Comparison of ENCODE assay signal across 1 cellular context in genomic region chr2:15670469-15670868, GRCh38.
TF ChIP-seq lines count a peak whose summit lies in the region.

No MANE protein-coding gene starts in this region.

TF ChIP-seq in H1, 55 proteins besides CTCF, POLR2A, EP300 and RAD21:
- no peak for TF ChIP-seq EZH2 (IDR thresholded peaks at IDR 0.05; ENCODE audit: low read depth, low read length, severe bottlenecking)
- TF ChIP-seq BRCA1 (IDR thresholded peaks at IDR 0.05; ENCODE audit: low read depth, low read length), result no peak
- TF ChIP-seq TAF1 (IDR thresholded peaks at IDR 0.05; ENCODE audit: low read depth, low read length), result no peak
- no peak for TF ChIP-seq SAP30 (IDR thresholded peaks at IDR 0.05; ENCODE audit: insufficient read depth, insufficient replicate concordance, low read length)
- TF ChIP-seq BCL11A (IDR thresholded peaks at IDR 0.05; ENCODE audit: low read depth in 2 of 2, low read length in 2 of 2), result no peak
- TF ChIP-seq HDAC2 (IDR thresholded peaks at IDR 0.05; ENCODE audit: borderline replicate concordance in 1 of 2, low read depth in 2 of 2, low read length in 2 of 2), result no peak
- TF ChIP-seq CBX5 (IDR thresholded peaks at IDR 0.05; ENCODE audit: low read depth, low read length), result no peak
- no peak for TF ChIP-seq TAF7 (optimal IDR thresholded peaks at IDR 0.05; ENCODE audit: borderline replicate concordance, low read depth, low read length)
- TF ChIP-seq SP2 (IDR thresholded peaks at IDR 0.05; ENCODE audit: low read length), result no peak
- no peak for TF ChIP-seq CEBPB (IDR thresholded peaks at IDR 0.05; ENCODE audit: low read depth, low read length)
- TF ChIP-seq POU5F1 (IDR thresholded peaks at IDR 0.05; ENCODE audit: low read depth, low read length), result no peak
- TF ChIP-seq FOSL1 (IDR thresholded peaks at IDR 0.05; ENCODE audit: insufficient read depth, low read depth, low read length), result no peak
- no peak for TF ChIP-seq RXRA (IDR thresholded peaks at IDR 0.05; ENCODE audit: insufficient read depth, low read depth, low read length)
- no peak for TF ChIP-seq TBP (IDR thresholded peaks at IDR 0.05; ENCODE audit: low read depth, low read length)
- no peak for TF ChIP-seq GABPA (IDR thresholded peaks at IDR 0.05; ENCODE audit: borderline replicate concordance, insufficient read depth, low read length)
- no peak for TF ChIP-seq ZNF274 (IDR thresholded peaks at IDR 0.05; ENCODE audit: borderline replicate concordance, extremely low read depth, low read length)
- TF ChIP-seq CHD2 (IDR thresholded peaks at IDR 0.05; ENCODE audit: low read length), result no peak
- no peak for TF ChIP-seq SIN3A (conservative IDR thresholded peaks at IDR 0.05 in 1 of 2, IDR thresholded peaks at IDR 0.05 in 1 of 2; ENCODE audit: low read depth in 1 of 2, low read length in 2 of 2)
